9 cellular contexts compared by ENCODE assay signal in the genomic region with DNA sequence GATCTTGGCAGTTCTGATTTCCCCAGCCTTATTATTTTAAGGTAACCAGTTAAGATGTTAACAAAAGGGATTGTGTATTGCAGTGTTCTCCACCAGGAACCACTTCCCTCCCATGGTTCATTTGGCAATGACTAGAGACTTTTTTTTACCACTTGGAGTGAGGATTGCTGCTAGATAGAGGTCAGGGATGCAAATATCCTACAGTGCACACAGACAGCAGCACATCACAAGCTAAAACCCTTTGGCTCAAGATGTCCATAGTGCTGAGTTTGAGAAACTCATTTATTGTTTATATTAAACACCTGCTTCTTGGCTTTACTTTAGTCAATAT. TPM values are rescaled to one million over a fixed set of nuclear protein-coding genes. Genes with fewer than 3 reads are reported as not detected.
DNase-seq lines count a peak whose midpoint lies in the region; ATAC-seq and TF ChIP-seq lines count a peak whose summit lies in the region.
"Had no signal": no experiment of that assay in that cellular context is flagged by ENCODE, and none has a peak within 500 bp of the region (broad histone marks: within the 10 kb centered on the region; RNA-seq: fewer than 3 reads in every experiment).

No MANE protein-coding gene starts in this region.

- no peaks in the 10 kb centered on the region for H3K9me3 Mint-ChIP-seq in CD8-positive, alpha-beta memory T cell
- no peaks in the 10 kb centered on the region for H3K9me3 Mint-ChIP-seq in HFFc6
- no peaks in the 10 kb centered on the region for H3K9me3 Mint-ChIP-seq in memory B cell

- H3K27me3 ChIP-seq in CD8-positive, alpha-beta memory T cell (ENCODE audit: insufficient read depth, low read length, poor library complexity, severe bottlenecking) = no peaks in the 10 kb centered on the region
- H3K27me3 ChIP-seq in brain microvascular endothelial cell (replicated peaks) (no peaks in the 10 kb centered on the region), transverse colon (no peaks in the 10 kb centered on the region), hepatocyte (no peaks in the 10 kb centered on the region)
- H3K27me3 ChIP-seq: SJCRH30 had no signal

- H3K4me3 ChIP-seq in CD8-positive, alpha-beta memory T cell (ENCODE audit: low read length) = no peak overlapping the region
- no peak overlapping the region for H3K4me3 ChIP-seq in brain microvascular endothelial cell (ENCODE audit: low read depth, low read length)
- no peak overlapping the region for H3K4me3 ChIP-seq in transverse colon
- H3K4me3 ChIP-seq in hepatocyte = no peak overlapping the region
- H3K4me3 ChIP-seq in coronary artery = no peak overlapping the region
- H3K4me3 ChIP-seq: SJCRH30 had no signal

- in situ Hi-C loops in brain microvascular endothelial cell (cut with HindIII; ENCODE audit: low pct_ligation_motif_present, low sequenced_read_pairs) = no loop called here
- in situ Hi-C loops in transverse colon (cut with MboI; ENCODE audit: low pct_ligation_motif_present in 1 of 4, low pct_unique_long_range_greater_than_20kb in 1 of 4, low sequenced_read_pairs in 3 of 4) = no loop called here

- no peaks in the 10 kb centered on the region for H3K9me3 ChIP-seq in CD8-positive, alpha-beta memory T cell (ENCODE audit: low read length)
- no peaks in the 10 kb centered on the region for H3K9me3 ChIP-seq in transverse colon
- no peaks in the 10 kb centered on the region for H3K9me3 ChIP-seq in hepatocyte (ENCODE audit: low read depth)
- H3K9me3 ChIP-seq: SJCRH30 had no signal

- TF ChIP-seq EP300 in transverse colon (IDR thresholded peaks at IDR 0.05; ENCODE audit: low read depth) = no peak

- DNase-seq in CD8-positive, alpha-beta memory T cell = no peak
- peak; percentile 40 for DNase-seq in HFFc6
- DNase-seq in brain microvascular endothelial cell = peak; percentile 53
- no peak for DNase-seq in memory B cell (ENCODE audit: low spot score in 2 of 2)
- no peak for DNase-seq in transverse colon
- no peak for DNase-seq in hepatocyte (ENCODE audit: low spot score)
- no peak for DNase-seq in coronary artery (ENCODE audit: low spot score)
- no peak for DNase-seq in NCI-H1436 treated with DMSO at 0.1 percent for 48 hours (lab: John Stamatoyannopoulos, UW)
- DNase-seq: SJCRH30 had no signal

- peak overlapping the region in 7 of 8 donors; percentile 17 to 83 (median 52) for H3K27ac Mint-ChIP-seq in CD8-positive, alpha-beta memory T cell
- H3K27ac Mint-ChIP-seq in HFFc6 = peak overlapping the region; percentile 78
- peak overlapping the region; percentile 50 for H3K27ac Mint-ChIP-seq in memory B cell

- peaks cover 16% of the 10 kb centered on the region for H3K4me1 ChIP-seq in CD8-positive, alpha-beta memory T cell (ENCODE audit: insufficient read depth, low read length)
- H3K4me1 ChIP-seq in transverse colon (peaks cover 0 to 74% (median 32%) of the 10 kb centered on the region in 4 donors), hepatocyte (ENCODE audit: insufficient read depth) (peaks cover 12% of the 10 kb centered on the region)
- H3K4me1 ChIP-seq: SJCRH30 had no signal

- peaks cover 99% of the 10 kb centered on the region for H4K20me1 ChIP-seq in hepatocyte (ENCODE audit: insufficient read depth, poor library complexity, severe bottlenecking)

- H3K36me3 Mint-ChIP-seq in CD8-positive, alpha-beta memory T cell = peaks cover 0 to 9% (median 4%) of the 10 kb centered on the region in 3 donors
- H3K36me3 Mint-ChIP-seq in HFFc6 (ENCODE audit: low read depth) = peaks cover 16% of the 10 kb centered on the region
- H3K36me3 Mint-ChIP-seq in memory B cell = peaks cover 14% of the 10 kb centered on the region

- no peak overlapping the region for H2AFZ ChIP-seq in hepatocyte

- no peaks in the 10 kb centered on the region for H3K27me3 Mint-ChIP-seq in CD8-positive, alpha-beta memory T cell
- H3K27me3 Mint-ChIP-seq in HFFc6 (ENCODE audit: insufficient read depth) = peaks cover 2% of the 10 kb centered on the region; the same call in 1 of the 2 replicates
- no peaks in the 10 kb centered on the region for H3K27me3 Mint-ChIP-seq in memory B cell

- POLR2A ChIA-PET in CD8-positive, alpha-beta memory T cell (lab: Charles Lee) = no interaction called here

- CTCF ChIA-PET in CD8-positive, alpha-beta memory T cell (lab: Charles Lee) = interaction anchor here (0.7 kb wide), 1 partner anchor 12 kb away, joined by 3 read pairs; no protein-coding TSS in a partner anchor

- H3K9me2 ChIP-seq in hepatocyte (replicated peaks; ENCODE audit: insufficient read depth) = no peaks in the 10 kb centered on the region

- intact Hi-C loops in transverse colon (cut with DNase I; ENCODE audit: low total_unique reads) = no loop called here

- no peak overlapping the region for H3K4me2 ChIP-seq in hepatocyte

- ATAC-seq in memory B cell (ENCODE audit: low read depth) = no peak

- peak overlapping the region in 2 of 7 donors; percentile 18 to 37 for H3K4me3 Mint-ChIP-seq in CD8-positive, alpha-beta memory T cell
- H3K4me3 Mint-ChIP-seq in HFFc6 = peak overlapping the region; percentile 81
- H3K4me3 Mint-ChIP-seq in memory B cell = no peak overlapping the region

- no peaks in the 10 kb centered on the region for H3K36me3 ChIP-seq in CD8-positive, alpha-beta memory T cell (ENCODE audit: insufficient read depth, low read length)
- H3K36me3 ChIP-seq in brain microvascular endothelial cell (replicated peaks) (no peaks in the 10 kb centered on the region), transverse colon (no peaks in the 10 kb centered on the region), hepatocyte (replicated peaks; ENCODE audit: insufficient read depth, low read depth) (no peaks in the 10 kb centered on the region)
- H3K36me3 ChIP-seq: SJCRH30 had no signal

- H3K27ac ChIP-seq in CD8-positive, alpha-beta memory T cell (ENCODE audit: low read depth, low read length) = no peak overlapping the region
- peak overlapping the region; percentile 79 for H3K27ac ChIP-seq in brain microvascular endothelial cell
- H3K27ac ChIP-seq in transverse colon = no peak overlapping the region
- no peak overlapping the region for H3K27ac ChIP-seq in hepatocyte
- peak overlapping the region in 1 of 2 donors; percentile 23 for H3K27ac ChIP-seq in coronary artery
- H3K27ac ChIP-seq: SJCRH30 had no signal

- no peaks in the 10 kb centered on the region for H3K79me2 ChIP-seq in hepatocyte

- TF ChIP-seq CTCF in HFFc6 (IDR thresholded peaks at IDR 0.05) (no peak), brain microvascular endothelial cell (IDR thresholded peaks at IDR 0.05; ENCODE audit: low read depth, low read length, missing control alignments) (no peak), transverse colon (IDR thresholded peaks at IDR 0.05) (no peak), hepatocyte (IDR thresholded peaks at IDR 0.05; ENCODE audit: poor library complexity) (no peak), coronary artery (IDR thresholded peaks at IDR 0.05) (no peak)

- no peak for TF ChIP-seq POLR2A in transverse colon (IDR thresholded peaks at IDR 0.05)

- peaks cover 74 to 97% (median 83%) of the 10 kb centered on the region in 3 donors for H3K4me1 Mint-ChIP-seq in CD8-positive, alpha-beta memory T cell
- H3K4me1 Mint-ChIP-seq in HFFc6 (ENCODE audit: low read depth) = peaks cover 80% of the 10 kb centered on the region
- H3K4me1 Mint-ChIP-seq in memory B cell = peaks cover 43% of the 10 kb centered on the region

RNA-seq across cellular contexts. Expression of a gene that starts 24.1 kb away (rescaled TPM):
- 1 to 10 TPM; 3.2 to 4.7 TPM for total RNA-seq in CD8-positive, alpha-beta memory T cell
- 0.76 TPM for polyA plus RNA-seq in CD8-positive, alpha-beta memory T cell
- total RNA-seq in HFFc6 (2021; fragmentation: NEBNext Ultra II Directional; extraction: Animal tissue kit (Norgen Biotek cat#: 25700)) = 1 to 10 TPM; 1.5 to 1.9 (median 1.7) TPM
- 10 to 100 TPM in 3 of 4 donors, 1 to 10 TPM in 1; 4.5 to 19.4 (median 13.7) TPM for total RNA-seq in transverse colon
- total RNA-seq in hepatocyte = 5.5 and 9.3 TPM in 2 replicates
- polyA plus RNA-seq in hepatocyte = 5.8 and 6.1 TPM in 2 replicates

RNA-seq across cellular contexts. Expression of a gene that starts 40.7 kb away (rescaled TPM):
- 100 to 1,000 TPM; 115 to 122 TPM for total RNA-seq in CD8-positive, alpha-beta memory T cell
- polyA plus RNA-seq in CD8-positive, alpha-beta memory T cell = 45.8 TPM
- total RNA-seq in HFFc6 (2021; fragmentation: NEBNext Ultra II Directional; extraction: Animal tissue kit (Norgen Biotek cat#: 25700)) = 10 to 100 TPM; 72.4 to 84.3 (median 79.4) TPM
- total RNA-seq in transverse colon (10 to 100 TPM; 14.5 to 55.6 (median 36.9) TPM), hepatocyte (81.8 and 91.4 TPM in 2 replicates)
- polyA plus RNA-seq in hepatocyte = 51.0 and 58.8 TPM in 2 replicates

Comparison
In these comparisons a context has a peak if more than half of its experiments do, and no peak if none do; other contexts are left out.
1. DNase-seq: peak in HFFc6 (single experiment) and brain microvascular endothelial cell (single experiment); none in CD8-positive, alpha-beta memory T cell (0 of 5), memory B cell (0 of 2), transverse colon (single experiment), hepatocyte (single experiment), coronary artery (single experiment) and NCI-H1436 treated with DMSO at 0.1 percent for 48 hours (single experiment).
2. Peak in every context shown above with its lines, with median percentiles within 50 percentile points of each other: H3K27ac Mint-ChIP-seq.